2 cellular contexts compared by ENCODE assay signal in the genomic region with DNA sequence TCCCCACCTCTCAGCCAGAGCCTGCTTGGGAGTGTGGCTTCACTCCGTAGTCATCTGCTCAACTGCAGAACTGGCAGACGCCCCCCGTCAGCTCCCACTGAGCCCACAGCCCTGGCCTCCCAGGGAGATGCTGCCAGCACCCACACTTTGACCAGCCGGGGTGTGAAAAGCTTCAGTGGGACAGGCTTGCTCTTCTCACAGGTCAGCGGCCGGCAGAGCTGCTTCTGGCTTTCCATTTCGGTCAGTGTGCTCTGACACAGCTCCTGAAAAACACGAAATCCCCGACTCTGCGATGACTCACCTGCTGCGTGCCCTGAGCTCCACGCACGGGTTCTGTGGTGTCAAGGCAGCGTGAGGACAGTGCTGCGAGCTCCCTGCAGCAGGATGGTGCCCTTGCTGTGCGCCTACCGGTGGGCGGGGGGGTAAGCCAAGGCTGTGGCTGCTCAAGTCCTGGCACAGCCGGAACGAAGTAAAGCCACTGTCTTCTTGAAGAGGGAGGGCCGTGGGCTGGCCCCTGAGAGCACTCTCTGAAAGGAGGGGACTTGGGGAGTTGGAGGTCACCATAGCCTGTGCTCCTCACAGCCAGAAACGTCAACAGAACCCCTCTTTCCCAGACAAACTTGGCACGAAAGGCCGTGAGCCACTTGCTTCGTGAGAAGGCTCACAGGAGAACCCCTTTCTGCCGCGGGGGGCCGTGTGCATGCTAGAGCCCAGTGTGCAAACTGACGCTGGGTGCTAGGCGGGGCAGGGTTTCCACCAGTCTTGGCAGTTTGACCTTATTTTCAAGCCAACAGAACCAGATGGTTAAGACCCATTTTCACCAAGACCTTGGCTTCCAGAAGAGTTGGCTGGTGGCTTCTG.
A peak's percentile ranks its signal among the peaks of the same experiment; 100 is the strongest.
TF ChIP-seq lines count a peak whose summit lies in the region.

No MANE protein-coding gene starts in this region.

TF ChIP-seq in GM12891, 5 proteins besides CTCF, POLR2A, EP300 and RAD21:
- TF ChIP-seq POLR2AphosphoS5 (IDR thresholded peaks at IDR 0.05; ENCODE audit: low read depth, low read length) = peak; percentile 62; the same call in 1 of the 2 replicates
- TF ChIP-seq PAX5 (IDR thresholded peaks at IDR 0.05; ENCODE audit: insufficient read depth, low read length, severe bottlenecking) = no peak

TF ChIP-seq in H1, 55 proteins besides CTCF, POLR2A, EP300 and RAD21:
- TF ChIP-seq POLR2AphosphoS5 (IDR thresholded peaks at IDR 0.05; ENCODE audit: low read depth, low read length) (0 out of 2 replicates have a peak, but pooled peaks have one; percentile 38), EGR1 (IDR thresholded peaks at IDR 0.05; ENCODE audit: borderline replicate concordance, low read depth, low read length) (no peak), SUZ12 (IDR thresholded peaks at IDR 0.05; ENCODE audit: low read length) (no peak)
TF ChIP-seq in H1: peak in this region for 1.
